1 cellular context compared by ENCODE assay signal in genomic region chr5:55903121-55903701, GRCh38.
TF ChIP-seq lines count a peak whose summit lies in the region.

No MANE protein-coding gene starts in this region.

TF ChIP-seq in GM12878, 131 proteins besides CTCF, POLR2A, EP300 and RAD21 (continued from another document and continues in another):
- TF ChIP-seq ATF7 (IDR thresholded peaks at IDR 0.05; ENCODE audit: low read depth) (peak; percentile 73), SKIL (IDR thresholded peaks at IDR 0.05; ENCODE audit: low read depth, poor library complexity, severe bottlenecking) (peak; percentile 61), STAT3 (IDR thresholded peaks at IDR 0.05; ENCODE audit: low read depth, low read length) (no peak), PAX8 (IDR thresholded peaks at IDR 0.05) (no peak), IRF3 (IDR thresholded peaks at IDR 0.05) (no peak), SMAD5 (IDR thresholded peaks at IDR 0.05; ENCODE audit: low read depth) (no peak), POLR2AphosphoS2 (IDR thresholded peaks at IDR 0.05; ENCODE audit: low read depth, low read length) (no peak), NR2C1 (IDR thresholded peaks at IDR 0.05) (no peak), TCF12 (IDR thresholded peaks at IDR 0.05; ENCODE audit: low read depth, low read length) (no peak), SUPT20H (IDR thresholded peaks at IDR 0.05; ENCODE audit: borderline replicate concordance, control insufficient read depth, low read depth, low read length) (no peak), ATF2 (IDR thresholded peaks at IDR 0.05; ENCODE audit: low read length) (peak; percentile 62; the same call in 1 of the 2 replicates), WRNIP1 (IDR thresholded peaks at IDR 0.05; ENCODE audit: borderline replicate concordance, low read depth, low read length) (no peak), MYC (IDR thresholded peaks at IDR 0.05; ENCODE audit: insufficient read depth, insufficient read length, insufficient replicate concordance, low read length, severe bottlenecking) (no peak), ZBTB11 (CRISPR knock-in tag; IDR thresholded peaks at IDR 0.05) (no peak), IKZF1 (conservative IDR thresholded peaks at IDR 0.05) (peak; percentile 72), DPF2 (IDR thresholded peaks at IDR 0.05) (peak; percentile 66; the same call in 1 of the 2 replicates), ZNF217 (IDR thresholded peaks at IDR 0.05) (no peak), KAT2A (conservative IDR thresholded peaks at IDR 0.05; ENCODE audit: control insufficient read depth, low read depth, low read length) (no peak), MTA3 (IDR thresholded peaks at IDR 0.05; ENCODE audit: borderline replicate concordance, low read length) (no peak; the same call in 1 of the 2 replicates), CEBPB (IDR thresholded peaks at IDR 0.05; ENCODE audit: borderline replicate concordance in 1 of 2, low read depth in 2 of 2, low read length in 2 of 2) (no peak), NR2F1 (conservative IDR thresholded peaks at IDR 0.05) (no peak; the same call in 1 of the 2 replicates), ZNF622 (IDR thresholded peaks at IDR 0.05) (no peak), ETV6 (conservative IDR thresholded peaks at IDR 0.05 in 1 of 2, IDR thresholded peaks at IDR 0.05 in 1 of 2; ENCODE audit: borderline replicate concordance in 1 of 2, low read depth in 1 of 2) (no peak), YY1 (IDR thresholded peaks at IDR 0.05; ENCODE audit: low read depth, low read length) (peak; percentile 5; the same call in 1 of the 2 replicates), NR2C2 (IDR thresholded peaks at IDR 0.05; ENCODE audit: borderline replicate concordance, control insufficient read depth, insufficient read length, low read depth) (no peak), MTA2 (IDR thresholded peaks at IDR 0.05; ENCODE audit: low read depth) (peak; percentile 61), CREM (IDR thresholded peaks at IDR 0.05; ENCODE audit: low read depth) (peak; percentile 60; the same call in 1 of the 2 replicates), CBX3 (IDR thresholded peaks at IDR 0.05; ENCODE audit: borderline replicate concordance, low read depth) (no peak), NFIC (IDR thresholded peaks at IDR 0.05; ENCODE audit: low read depth, low read length) (peak; percentile 70; the same call in 1 of the 2 replicates), JUNB (IDR thresholded peaks at IDR 0.05) (peak; percentile 66; the same call in 1 of the 2 replicates), NFXL1 (IDR thresholded peaks at IDR 0.05; ENCODE audit: borderline replicate concordance) (no peak), ZSCAN29 (IDR thresholded peaks at IDR 0.05) (no peak), RAD51 (IDR thresholded peaks at IDR 0.05) (no peak), PRDM15 (CRISPR knock-in tag; IDR thresholded peaks at IDR 0.05) (no peak)
- TF ChIP-seq, protein P1, sequence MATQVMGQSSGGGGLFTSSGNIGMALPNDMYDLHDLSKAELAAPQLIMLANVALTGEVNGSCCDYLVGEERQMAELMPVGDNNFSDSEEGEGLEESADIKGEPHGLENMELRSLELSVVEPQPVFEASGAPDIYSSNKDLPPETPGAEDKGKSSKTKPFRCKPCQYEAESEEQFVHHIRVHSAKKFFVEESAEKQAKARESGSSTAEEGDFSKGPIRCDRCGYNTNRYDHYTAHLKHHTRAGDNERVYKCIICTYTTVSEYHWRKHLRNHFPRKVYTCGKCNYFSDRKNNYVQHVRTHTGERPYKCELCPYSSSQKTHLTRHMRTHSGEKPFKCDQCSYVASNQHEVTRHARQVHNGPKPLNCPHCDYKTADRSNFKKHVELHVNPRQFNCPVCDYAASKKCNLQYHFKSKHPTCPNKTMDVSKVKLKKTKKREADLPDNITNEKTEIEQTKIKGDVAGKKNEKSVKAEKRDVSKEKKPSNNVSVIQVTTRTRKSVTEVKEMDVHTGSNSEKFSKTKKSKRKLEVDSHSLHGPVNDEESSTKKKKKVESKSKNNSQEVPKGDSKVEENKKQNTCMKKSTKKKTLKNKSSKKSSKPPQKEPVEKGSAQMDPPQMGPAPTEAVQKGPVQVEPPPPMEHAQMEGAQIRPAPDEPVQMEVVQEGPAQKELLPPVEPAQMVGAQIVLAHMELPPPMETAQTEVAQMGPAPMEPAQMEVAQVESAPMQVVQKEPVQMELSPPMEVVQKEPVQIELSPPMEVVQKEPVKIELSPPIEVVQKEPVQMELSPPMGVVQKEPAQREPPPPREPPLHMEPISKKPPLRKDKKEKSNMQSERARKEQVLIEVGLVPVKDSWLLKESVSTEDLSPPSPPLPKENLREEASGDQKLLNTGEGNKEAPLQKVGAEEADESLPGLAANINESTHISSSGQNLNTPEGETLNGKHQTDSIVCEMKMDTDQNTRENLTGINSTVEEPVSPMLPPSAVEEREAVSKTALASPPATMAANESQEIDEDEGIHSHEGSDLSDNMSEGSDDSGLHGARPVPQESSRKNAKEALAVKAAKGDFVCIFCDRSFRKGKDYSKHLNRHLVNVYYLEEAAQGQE (IDR thresholded peaks at IDR 0.05; ENCODE audit: low read depth, low read length) = no peak
- TF ChIP-seq, protein P2, sequence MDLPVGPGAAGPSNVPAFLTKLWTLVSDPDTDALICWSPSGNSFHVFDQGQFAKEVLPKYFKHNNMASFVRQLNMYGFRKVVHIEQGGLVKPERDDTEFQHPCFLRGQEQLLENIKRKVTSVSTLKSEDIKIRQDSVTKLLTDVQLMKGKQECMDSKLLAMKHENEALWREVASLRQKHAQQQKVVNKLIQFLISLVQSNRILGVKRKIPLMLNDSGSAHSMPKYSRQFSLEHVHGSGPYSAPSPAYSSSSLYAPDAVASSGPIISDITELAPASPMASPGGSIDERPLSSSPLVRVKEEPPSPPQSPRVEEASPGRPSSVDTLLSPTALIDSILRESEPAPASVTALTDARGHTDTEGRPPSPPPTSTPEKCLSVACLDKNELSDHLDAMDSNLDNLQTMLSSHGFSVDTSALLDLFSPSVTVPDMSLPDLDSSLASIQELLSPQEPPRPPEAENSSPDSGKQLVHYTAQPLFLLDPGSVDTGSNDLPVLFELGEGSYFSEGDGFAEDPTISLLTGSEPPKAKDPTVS (IDR thresholded peaks at IDR 0.05; ENCODE audit: low read depth, low read length) = no peak
- TF ChIP-seq, protein P3, sequence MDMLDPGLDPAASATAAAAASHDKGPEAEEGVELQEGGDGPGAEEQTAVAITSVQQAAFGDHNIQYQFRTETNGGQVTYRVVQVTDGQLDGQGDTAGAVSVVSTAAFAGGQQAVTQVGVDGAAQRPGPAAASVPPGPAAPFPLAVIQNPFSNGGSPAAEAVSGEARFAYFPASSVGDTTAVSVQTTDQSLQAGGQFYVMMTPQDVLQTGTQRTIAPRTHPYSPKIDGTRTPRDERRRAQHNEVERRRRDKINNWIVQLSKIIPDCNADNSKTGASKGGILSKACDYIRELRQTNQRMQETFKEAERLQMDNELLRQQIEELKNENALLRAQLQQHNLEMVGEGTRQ (IDR thresholded peaks at IDR 0.05; ENCODE audit: borderline replicate concordance, low read depth, low read length) = no peak
- TF ChIP-seq, protein P4, sequence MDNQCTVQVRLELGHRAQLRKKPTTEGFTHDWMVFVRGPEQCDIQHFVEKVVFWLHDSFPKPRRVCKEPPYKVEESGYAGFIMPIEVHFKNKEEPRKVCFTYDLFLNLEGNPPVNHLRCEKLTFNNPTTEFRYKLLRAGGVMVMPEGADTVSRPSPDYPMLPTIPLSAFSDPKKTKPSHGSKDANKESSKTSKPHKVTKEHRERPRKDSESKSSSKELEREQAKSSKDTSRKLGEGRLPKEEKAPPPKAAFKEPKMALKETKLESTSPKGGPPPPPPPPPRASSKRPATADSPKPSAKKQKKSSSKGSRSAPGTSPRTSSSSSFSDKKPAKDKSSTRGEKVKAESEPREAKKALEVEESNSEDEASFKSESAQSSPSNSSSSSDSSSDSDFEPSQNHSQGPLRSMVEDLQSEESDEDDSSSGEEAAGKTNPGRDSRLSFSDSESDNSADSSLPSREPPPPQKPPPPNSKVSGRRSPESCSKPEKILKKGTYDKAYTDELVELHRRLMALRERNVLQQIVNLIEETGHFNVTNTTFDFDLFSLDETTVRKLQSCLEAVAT (IDR thresholded peaks at IDR 0.05) = 0 out of 2 replicates have a peak, but pooled peaks have one; percentile 45
